ENCODE assay signal across 9 cellular contexts in the genomic region with DNA sequence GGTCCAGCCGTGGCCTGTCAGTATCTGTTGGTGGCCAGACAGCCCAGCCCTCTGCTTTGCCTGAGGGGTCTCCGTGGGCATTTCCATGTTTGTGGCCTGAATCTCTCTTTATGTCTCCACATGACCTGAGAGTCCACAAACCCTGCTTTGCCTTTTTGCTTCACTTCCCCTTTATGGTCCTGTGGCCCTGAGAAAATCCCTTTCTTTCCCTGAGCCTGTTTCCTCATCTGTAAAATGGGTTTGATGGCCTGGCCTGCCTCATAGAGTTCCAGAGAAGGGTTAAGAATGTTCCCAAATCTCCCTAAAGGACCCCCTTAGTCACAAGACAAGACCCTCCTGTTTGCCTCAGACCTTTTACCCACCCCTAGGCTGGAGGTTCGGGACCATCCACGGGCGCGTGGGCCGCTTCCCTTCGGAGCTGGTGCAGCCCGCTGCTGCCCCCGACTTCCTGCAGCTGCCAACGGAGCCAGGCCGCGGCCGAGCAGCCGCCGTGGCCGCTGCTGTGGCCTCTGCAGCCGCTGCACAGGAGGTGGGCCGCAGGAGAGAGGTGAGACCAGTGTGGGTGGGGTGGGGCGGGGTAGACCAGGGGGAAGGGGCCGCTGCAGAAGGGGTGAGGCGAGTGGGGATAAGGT. TPM values are rescaled to one million over a fixed set of nuclear protein-coding genes. Genes with fewer than 3 reads are reported as not detected.
DNase-seq lines count a peak whose midpoint lies in the region; ATAC-seq, FAIRE-seq and TF ChIP-seq lines count a peak whose summit lies in the region.
"Had no signal": no experiment of that assay in that cellular context is flagged by ENCODE, and none has a peak within 500 bp of the region (broad histone marks: within the 10 kb centered on the region; RNA-seq: fewer than 3 reads in every experiment).

No MANE protein-coding gene starts in this region.

- H3K9me3 Mint-ChIP-seq in nephron, result no peaks in the 10 kb centered on the region

- ATAC-seq in GM21526 (IDR thresholded peaks at IDR 0.05; ENCODE audit: low FRiP score, unreplicated experiment), result peak; percentile 8
- no peak for ATAC-seq in HG02973 (IDR thresholded peaks at IDR 0.05; ENCODE audit: unreplicated experiment)

- H3K27ac Mint-ChIP-seq in nephron, result peak overlapping the region; percentile 14 to 92 (median 81)

- WGBS in adipose tissue, 3 donors, result 70 to 87% (median 71%) methylated on average over 14 to 22 of the region's 22 CpGs

- H3K4me1 Mint-ChIP-seq in nephron, result peaks cover 36% of the 10 kb centered on the region

- TF ChIP-seq CTCF in nephron (IDR thresholded peaks at IDR 0.05; ENCODE audit: unreplicated experiment in 3 of 3), result no peak

- H3K27ac ChIP-seq in adipose tissue (ENCODE audit: low read depth, low read length), result peak overlapping the region; percentile 17

- H3K27me3 Mint-ChIP-seq in nephron (ENCODE audit: low read depth), result peaks cover 11% of the 10 kb centered on the region

- peak overlapping the region; percentile 69 to 86 (median 82) for H3K4me3 Mint-ChIP-seq in nephron

- peak; percentile 54 for DNase-seq in CD1c-positive myeloid dendritic cell (ENCODE audit: extremely low spot score)
- DNase-seq in urothelium cell line (ENCODE audit: low spot score), result no peak
- DNase-seq in AG08395 (ENCODE audit: low spot score), result no peak
- no peak for DNase-seq in NCI-H2171 (lab: John Stamatoyannopoulos, UW)

- no peaks in the 10 kb centered on the region for H3K36me3 Mint-ChIP-seq in nephron (ENCODE audit: low read depth)

- FAIRE-seq in urothelium cell line (lab: Jason Lieb, UNC), result no peak
- FAIRE-seq: kidney had no signal

RNA-seq across cellular contexts. Expression of a gene that starts 26.2 kb away (rescaled TPM):
- 10 to 100 TPM; 21.3 to 50.7 (median 24.4) TPM for polyA plus RNA-seq in adipose tissue

RNA-seq across cellular contexts. Expression of a gene that starts 48.9 kb away (rescaled TPM):
- polyA plus RNA-seq in adipose tissue, result under 1 TPM; 0.45 to 0.86 (median 0.68) TPM
